21 cellular contexts compared by ENCODE assay signal in the genomic region with DNA sequence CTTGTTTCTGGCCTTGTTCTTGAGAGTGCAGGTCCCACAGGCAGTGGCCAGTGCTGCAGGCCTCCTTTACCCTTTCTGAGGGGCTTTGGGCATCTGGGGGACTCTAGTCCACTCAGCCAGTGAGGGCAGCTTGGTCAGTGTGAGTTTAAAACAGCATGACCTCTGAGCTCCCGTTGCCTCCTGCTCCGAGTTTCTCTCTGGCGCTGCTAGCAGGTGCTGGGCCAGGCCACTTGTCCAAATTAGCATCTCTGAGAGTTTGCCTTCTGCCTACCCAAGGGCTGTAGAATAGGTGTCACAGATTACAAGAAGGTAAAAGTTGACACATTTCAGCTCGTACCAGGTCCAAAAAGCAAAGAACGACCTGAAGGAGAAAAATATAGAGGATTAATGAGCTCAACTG.
DNase-seq lines count a peak whose midpoint lies in the region; ATAC-seq and TF ChIP-seq lines count a peak whose summit lies in the region.
"Had no signal": no experiment of that assay in that cellular context is flagged by ENCODE, and none has a peak within 500 bp of the region (broad histone marks: within the 10 kb centered on the region; RNA-seq: fewer than 3 reads in every experiment).

No MANE protein-coding gene starts in this region.

- no peaks in the 10 kb centered on the region for H3K36me3 Mint-ChIP-seq in glutamatergic neuron (ENCODE audit: unreplicated experiment)
- peaks cover 31% of the 10 kb centered on the region for H3K36me3 Mint-ChIP-seq in stimulated activated memory B cell treated with anti-CD40 and anti-IgM and Interleukin-4, amounts not matched to agents 10 μg/mL and 1 μg/mL and 100 μg/mL, for 72 hours
- H3K36me3 Mint-ChIP-seq: activated naive CD8-positive, alpha-beta T cell treated with anti-CD3 and anti-CD28 coated beads for 36 hours had no signal

- TF ChIP-seq CTCF in RWPE2 (IDR thresholded peaks at IDR 0.05; ENCODE audit: poor library complexity, severe bottlenecking) (no peak), glutamatergic neuron (IDR thresholded peaks at IDR 0.05; ENCODE audit: partially characterized antibody, unreplicated experiment) (no peak)

- H3K27me3 Mint-ChIP-seq in glutamatergic neuron (ENCODE audit: unreplicated experiment) = peaks cover 5% of the 10 kb centered on the region
- no peaks in the 10 kb centered on the region for H3K27me3 Mint-ChIP-seq in stimulated activated memory B cell treated with anti-CD40 and anti-IgM and Interleukin-4, amounts not matched to agents 10 μg/mL and 1 μg/mL and 100 μg/mL, for 72 hours
- H3K27me3 Mint-ChIP-seq: activated CD4-positive, alpha-beta T cell treated with anti-CD3 and anti-CD28 coated beads, Interleukin-2, amount 10 ng/mL, durations not matched to agents 24 days and 14 days; activated naive CD8-positive, alpha-beta T cell treated with anti-CD3 and anti-CD28 coated beads for 36 hours; CD8-positive, alpha-beta memory T cell had no signal

- no peak overlapping the region for H3K4me3 Mint-ChIP-seq in glutamatergic neuron (ENCODE audit: unreplicated experiment)
- no peak overlapping the region for H3K4me3 Mint-ChIP-seq in stimulated activated memory B cell treated with anti-CD40 and anti-IgM and Interleukin-4, amounts not matched to agents 10 μg/mL and 1 μg/mL and 100 μg/mL, for 72 hours
- H3K4me3 Mint-ChIP-seq: activated CD4-positive, alpha-beta T cell treated with anti-CD3 and anti-CD28 coated beads, Interleukin-2, amount 10 ng/mL, durations not matched to agents 24 days and 14 days; activated naive CD8-positive, alpha-beta T cell treated with anti-CD3 and anti-CD28 coated beads for 36 hours; CD8-positive, alpha-beta memory T cell; nephron had no signal

- H3K4me3 ChIP-seq in H7 (ENCODE audit: insufficient read depth, low read depth, low read length) (no peak overlapping the region), RWPE2 (ENCODE audit: severe bottlenecking) (no peak overlapping the region)
- H3K4me3 ChIP-seq: pancreas, uterus had no signal

- H3K9me3 ChIP-seq in RWPE2 (ENCODE audit: severe bottlenecking) = no peaks in the 10 kb centered on the region
- H3K9me3 ChIP-seq: pancreas, uterus had no signal

- ATAC-seq in RWPE2 (ENCODE audit: low read depth) = no peak
- no peak for ATAC-seq in stimulated activated memory B cell treated with anti-CD40 and anti-IgM and Interleukin-4, amounts not matched to agents 10 μg/mL and 1 μg/mL and 100 μg/mL, for 72 hours
- ATAC-seq: left colon, pancreas, sciatic nerve had no signal

- no peaks in the 10 kb centered on the region for H3K27me3 ChIP-seq in H7 (ENCODE audit: control insufficient read depth, insufficient read depth, low read length)
- H3K27me3 ChIP-seq in RWPE2 (ENCODE audit: insufficient read depth, poor library complexity, severe bottlenecking) = no peaks in the 10 kb centered on the region
- H3K27me3 ChIP-seq: pancreas, uterus had no signal

- H3K36me3 ChIP-seq in H7 (replicated peaks; ENCODE audit: control insufficient read depth, insufficient read depth, low read length) (no peaks in the 10 kb centered on the region), RWPE2 (ENCODE audit: low read depth) (peaks cover 5% of the 10 kb centered on the region; the same call in 1 of the 2 replicates)
- H3K36me3 ChIP-seq: pancreas, uterus had no signal

- H3K4me1 Mint-ChIP-seq in glutamatergic neuron (ENCODE audit: low read depth, unreplicated experiment) = peaks cover 27% of the 10 kb centered on the region
- peaks cover 55% of the 10 kb centered on the region for H3K4me1 Mint-ChIP-seq in stimulated activated memory B cell treated with anti-CD40 and anti-IgM and Interleukin-4, amounts not matched to agents 10 μg/mL and 1 μg/mL and 100 μg/mL, for 72 hours

- H3K27ac ChIP-seq in RWPE2 (ENCODE audit: poor library complexity, severe bottlenecking) = peak overlapping the region; percentile 86
- H3K27ac ChIP-seq: pancreas, uterus had no signal

- H3K4me1 ChIP-seq in RWPE2 (ENCODE audit: insufficient read depth, poor library complexity, severe bottlenecking) = peaks cover 9% of the 10 kb centered on the region
- H3K4me1 ChIP-seq: pancreas, uterus had no signal

- peak overlapping the region; percentile 73 for H3K27ac Mint-ChIP-seq in glutamatergic neuron (ENCODE audit: unreplicated experiment)
- H3K27ac Mint-ChIP-seq in stimulated activated memory B cell treated with anti-CD40 and anti-IgM and Interleukin-4, amounts not matched to agents 10 μg/mL and 1 μg/mL and 100 μg/mL, for 72 hours = peak overlapping the region; percentile 46
- H3K27ac Mint-ChIP-seq: activated CD4-positive, alpha-beta T cell treated with anti-CD3 and anti-CD28 coated beads, Interleukin-2, amount 10 ng/mL, durations not matched to agents 24 days and 14 days; activated naive CD8-positive, alpha-beta T cell treated with anti-CD3 and anti-CD28 coated beads for 36 hours had no signal

- DNase-seq in H7 (peak; percentile 50), RWPE2 (ENCODE audit: low spot score) (no peak), glutamatergic neuron (no peak), NCI-H187 (lab: John Stamatoyannopoulos, UW) (no peak), NCI-H526 treated with DMSO at 0.1 percent for 48 hours (lab: John Stamatoyannopoulos, UW) (no peak), mesenteric fat pad (ENCODE audit: low spot score) (no peak)
- DNase-seq: activated CD4-positive, alpha-beta T cell treated with anti-CD3 and anti-CD28 coated beads, Interleukin-2, amount 10 ng/mL, durations not matched to agents 24 days and 14 days; activated naive CD8-positive, alpha-beta T cell treated with anti-CD3 and anti-CD28 coated beads for 36 hours; DMS79; Kasumi-1; left colon; midbrain; NCI-H2029; NK-92 treated with Interleukin-12 subunit alpha and Interleukin-12 subunit beta, amount 100 ng/mL, for 24 hours; pancreas; stimulated activated CD8-positive, alpha-beta memory T cell treated with anti-CD3 and anti-CD28 coated beads, Interleukin-4, amount 100 ng/mL, for 48 hours; uterus had no signal

- H3K9me3 Mint-ChIP-seq in glutamatergic neuron (ENCODE audit: unreplicated experiment) = peaks cover 8% of the 10 kb centered on the region
- no peaks in the 10 kb centered on the region for H3K9me3 Mint-ChIP-seq in stimulated activated memory B cell treated with anti-CD40 and anti-IgM and Interleukin-4, amounts not matched to agents 10 μg/mL and 1 μg/mL and 100 μg/mL, for 72 hours
- H3K9me3 Mint-ChIP-seq: activated CD4-positive, alpha-beta T cell treated with anti-CD3 and anti-CD28 coated beads, Interleukin-2, amount 10 ng/mL, durations not matched to agents 24 days and 14 days; activated naive CD8-positive, alpha-beta T cell treated with anti-CD3 and anti-CD28 coated beads for 36 hours; CD8-positive, alpha-beta memory T cell; nephron had no signal
